20 cellular contexts compared by ENCODE assay signal in the genomic region with DNA sequence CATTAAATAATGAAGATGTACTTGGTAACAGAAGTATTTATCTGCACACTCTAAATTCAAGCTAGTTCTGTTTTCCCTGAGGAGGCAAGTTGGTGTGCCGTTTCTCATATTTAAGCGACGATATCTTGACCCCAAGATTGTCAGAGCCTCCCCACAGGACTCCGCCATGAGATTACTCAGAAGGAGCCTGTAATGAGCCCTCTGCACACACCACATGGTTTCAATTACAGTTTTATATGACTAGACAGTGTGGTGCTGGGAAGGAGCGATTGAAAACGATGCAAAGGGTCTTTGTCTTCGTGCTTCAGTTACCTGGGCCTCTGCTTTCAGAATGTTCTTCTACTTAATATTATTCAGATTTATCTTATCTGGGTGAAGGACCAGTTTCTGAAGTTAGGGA.
DNase-seq lines count a peak whose midpoint lies in the region; ATAC-seq and TF ChIP-seq lines count a peak whose summit lies in the region.
"Had no signal": no experiment of that assay in that cellular context is flagged by ENCODE, and none has a peak within 500 bp of the region (broad histone marks: within the 10 kb centered on the region; RNA-seq: fewer than 3 reads in every experiment).

No MANE protein-coding gene starts in this region.

- no peaks in the 10 kb centered on the region for H3K79me1 ChIP-seq in mesendoderm (ENCODE audit: low read length)

- H4K5ac ChIP-seq in mesendoderm (ENCODE audit: low read length): no peak overlapping the region

- H3K9me3 ChIP-seq in A673 (ENCODE audit: low read depth, low read length, poor library complexity, severe bottlenecking): no peaks in the 10 kb centered on the region

- no peak for ATAC-seq in naive thymus-derived CD8-positive, alpha-beta T cell

- H3K27me3 ChIP-seq in A673 (replicated peaks; ENCODE audit: insufficient read depth, low read depth, low read length, poor library complexity) (no peaks in the 10 kb centered on the region), mesendoderm (ENCODE audit: insufficient read depth, low read length, poor library complexity) (no peaks in the 10 kb centered on the region)

- no peak for TF ChIP-seq CTCF in A673 (conservative IDR thresholded peaks at IDR 0.05; ENCODE audit: low read depth, low read length)
- TF ChIP-seq CTCF in HFF-Myc (IDR thresholded peaks at IDR 0.05; ENCODE audit: low read depth, low read length, missing control alignments): no peak
- TF ChIP-seq CTCF in choroid plexus epithelial cell (conservative IDR thresholded peaks at IDR 0.05; ENCODE audit: low read depth, low read length): no peak
- no peak for TF ChIP-seq CTCF in GM10266 (IDR thresholded peaks at IDR 0.05; ENCODE audit: control insufficient read depth, insufficient read depth, low read depth, missing control alignments)

- no peak overlapping the region for H2BK15ac ChIP-seq in mesendoderm (replicated peaks; ENCODE audit: low read depth)

- no peaks in the 10 kb centered on the region for H3K4me1 Mint-ChIP-seq in naive thymus-derived CD8-positive, alpha-beta T cell

- no peak overlapping the region for H3K23ac ChIP-seq in mesendoderm (ENCODE audit: low read length)

- CTCF ChIA-PET in A673 (lab: Charles Lee): no interaction called here

- H3K9me3 Mint-ChIP-seq in naive thymus-derived CD8-positive, alpha-beta T cell: peaks cover 0 to 16% (median 2%) of the 10 kb centered on the region in 9 donors

- H3K4me1 ChIP-seq in A673 (ENCODE audit: insufficient read depth, low read length, poor library complexity, severe bottlenecking) (peaks cover 18% of the 10 kb centered on the region), mesendoderm (ENCODE audit: control insufficient read depth, low read depth, low read length) (no peaks in the 10 kb centered on the region)

- no peak overlapping the region for H4K8ac ChIP-seq in mesendoderm (ENCODE audit: low read depth, low read length)

- no peaks in the 10 kb centered on the region for H3K79me2 ChIP-seq in mesendoderm (ENCODE audit: control insufficient read depth, insufficient read depth, low read length)

- H3K18ac ChIP-seq in mesendoderm (ENCODE audit: low read length): no peak overlapping the region

- H3K4me3 ChIP-seq in A673 (ENCODE audit: low read depth, low read length, poor library complexity, severe bottlenecking) (no peak overlapping the region), HFF-Myc (replicated peaks; ENCODE audit: low read depth, low read length) (no peak overlapping the region), choroid plexus epithelial cell (ENCODE audit: low read depth, low read length) (no peak overlapping the region), mesendoderm (ENCODE audit: low read length) (no peak overlapping the region)

- H3K4ac ChIP-seq in mesendoderm (ENCODE audit: low read depth, low read length): no peak overlapping the region

- intact Hi-C loops in A673 (cut with micrococcal nuclease; ENCODE audit: unreplicated experiment) (no loop called here), head of caudate nucleus (cut with DNase I) (no loop called here)

- H3K4me3 Mint-ChIP-seq in naive thymus-derived CD8-positive, alpha-beta T cell: no peak overlapping the region

- no CpG with 5 or more reads among the region's 7 CpGs for WGBS in mesendoderm (ENCODE audit: extremely low coverage, insufficient coverage, low lambda C conversion rate)

- no peak overlapping the region for H3K27ac ChIP-seq in A673 (ENCODE audit: low read depth, low read length, poor library complexity, severe bottlenecking)
- no peak overlapping the region for H3K27ac ChIP-seq in mesendoderm (ENCODE audit: low read depth, low read length)
- H3K27ac ChIP-seq: 22Rv1, C4-2B had no signal

- no peak overlapping the region for H3K56ac ChIP-seq in mesendoderm (ENCODE audit: low read length)

- H3K27me3 Mint-ChIP-seq in naive thymus-derived CD8-positive, alpha-beta T cell: no peaks in the 10 kb centered on the region

- H2BK120ac ChIP-seq in mesendoderm (ENCODE audit: low read depth, low read length): no peak overlapping the region

- no peak overlapping the region for H2BK5ac ChIP-seq in mesendoderm (ENCODE audit: low read length)

- no peak overlapping the region for H3K27ac Mint-ChIP-seq in naive thymus-derived CD8-positive, alpha-beta T cell

- H2AK5ac ChIP-seq in mesendoderm (ENCODE audit: low read length): no peak overlapping the region

- no peaks in the 10 kb centered on the region for H3K36me3 Mint-ChIP-seq in naive thymus-derived CD8-positive, alpha-beta T cell

- H3K9ac ChIP-seq in mesendoderm (ENCODE audit: low read length): no peak overlapping the region

- no peak overlapping the region for H3K4me2 ChIP-seq in mesendoderm (ENCODE audit: low read length)

- POLR2A ChIA-PET in A673 (lab: Charles Lee; ENCODE audit: low non-redundant PET): no interaction called here
- POLR2A ChIA-PET in naive thymus-derived CD8-positive, alpha-beta T cell (lab: Charles Lee): no interaction called here

- no TSS peak for BruUV-seq in A673 (replicated peaks; lab: Mats Ljungman, UMichigan)

- H3K36me3 ChIP-seq in A673 (ENCODE audit: insufficient read depth, low read length, poor library complexity, severe bottlenecking) (no peaks in the 10 kb centered on the region), mesendoderm (ENCODE audit: control insufficient read depth, insufficient read depth, low read length) (no peaks in the 10 kb centered on the region)

- peak; percentile 54 for DNase-seq in A673 (ENCODE audit: low spot score)
- DNase-seq in EH (ENCODE audit: low read depth): peak; percentile 44
- peak; percentile 20 for DNase-seq in HFF-Myc (ENCODE audit: extremely low read depth, low read depth)
- DNase-seq in choroid plexus epithelial cell (ENCODE audit: low read depth): peak; percentile 9
- no peak for DNase-seq in head of caudate nucleus
- no peak for DNase-seq in GM10266 (ENCODE audit: extremely low spot score)
- DNase-seq in mesendoderm: no peak
- DNase-seq in naive thymus-derived CD8-positive, alpha-beta T cell: no peak
- DNase-seq: GOT3, MM.1S, NCI-H1105, NCI-H1694, NCI-H2227 treated with DMSO at 0.1 percent for 48 hours, NCI-H524, NCI-H82, OCI-M1, SHP77, T-helper 1 cell had no signal

Comparison
In these comparisons a context has a peak if more than half of its experiments do, and no peak if none do; other contexts are left out.
1. DNase-seq: peak in A673 (single experiment), EH (single experiment), HFF-Myc (single experiment) and choroid plexus epithelial cell (single experiment); none in head of caudate nucleus (0 of 42), GM10266 (single experiment), mesendoderm (single experiment) and naive thymus-derived CD8-positive, alpha-beta T cell (0 of 10).